Comparison of ENCODE assay signal across 5 cellular contexts in genomic region chr6:95742895-95743294, GRCh38.
"Had no signal": no experiment of that assay in that cellular context is flagged by ENCODE, and none has a peak within 500 bp of the region (broad histone marks: within the 10 kb centered on the region; RNA-seq: fewer than 3 reads in every experiment).

No MANE protein-coding gene starts in this region.

- H3K27ac Mint-ChIP-seq: H9 had no signal

- DNase-seq: H9, HCEC 1CT, IMR-90 had no signal

- H3K9me3 Mint-ChIP-seq: GM23338, H9 had no signal

- H3K4me3 ChIP-seq: GM23338, K562 had no signal

- ATAC-seq: GM23338, K562 had no signal

- H2AFZ ChIP-seq: GM23338 had no signal

- H3K4me3 Mint-ChIP-seq: GM23338, H9 had no signal
